Comparison of ENCODE assay signal across 9 cellular contexts in the genomic region with DNA sequence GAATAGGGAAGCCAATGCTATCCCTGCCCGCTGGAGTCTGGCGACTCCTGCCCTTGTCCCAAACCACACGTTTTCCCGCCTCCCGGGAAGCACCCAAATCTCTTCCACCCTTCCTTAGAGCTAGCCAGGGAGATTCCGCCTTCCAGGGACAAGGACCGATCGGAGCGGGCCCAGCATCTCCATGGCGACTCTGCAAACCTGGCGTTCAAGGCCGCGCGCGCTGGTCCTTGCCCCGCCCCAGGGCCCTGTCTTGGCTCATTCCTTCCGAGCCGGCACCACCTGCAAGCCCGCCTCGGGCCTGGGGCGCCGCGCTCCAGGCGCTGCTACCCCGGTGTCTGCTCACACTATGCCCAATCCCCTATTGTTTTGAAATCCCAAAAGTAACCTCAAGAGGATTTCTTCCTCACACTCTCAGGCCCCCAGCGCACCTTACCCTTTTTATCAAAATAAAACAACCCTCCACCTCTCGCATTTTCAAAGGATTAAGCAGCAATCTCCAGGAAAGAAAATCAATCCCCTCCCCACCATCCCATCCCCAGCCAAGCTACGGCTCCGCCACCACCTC. TPM values are rescaled to one million over a fixed set of nuclear protein-coding genes. Genes with fewer than 3 reads are reported as not detected.
DNase-seq lines count a peak whose midpoint lies in the region; ATAC-seq lines count a peak whose summit lies in the region.
"Had no signal": no experiment of that assay in that cellular context is flagged by ENCODE, and none has a peak within 500 bp of the region (broad histone marks: within the 10 kb centered on the region; RNA-seq: fewer than 3 reads in every experiment).

No MANE protein-coding gene starts in this region.

- CTCF ChIA-PET in activated CD4-positive, alpha-beta T cell treated with anti-CD3 and anti-CD28 coated beads, Interleukin-2, amount 10 ng/mL, durations not matched to agents 7 days and 5 days (lab: Charles Lee): no interaction called here

- H3K4me1 ChIP-seq in iPS-20b (ENCODE audit: insufficient read depth, low read length) (peaks cover 4% of the 10 kb centered on the region; the same call in 1 of the 2 replicates), stomach smooth muscle (ENCODE audit: control insufficient read depth, insufficient read depth, low read length) (peaks cover 25% of the 10 kb centered on the region)

- H3K9ac ChIP-seq in iPS-20b (ENCODE audit: low read depth, low read length) (no peak overlapping the region; the same call in 1 of the 2 replicates), stomach smooth muscle (ENCODE audit: low read length in 2 of 2) (no peak overlapping the region)

- DNase-seq in activated CD4-positive, alpha-beta T cell treated with anti-CD3 and anti-CD28 coated beads, Interleukin-2, amount 10 ng/mL, durations not matched to agents 7 days and 5 days: no peak
- DNase-seq in activated CD4-positive, alpha-beta T cell treated with anti-CD3 and anti-CD28 coated beads for 4 hours: no peak
- peak; percentile 11 to 18 for DNase-seq in activated CD4-positive, alpha-beta T cell treated with anti-CD3 and anti-CD28 coated beads, Interleukin-2, amount 50 U/mL, for 48 hours
- no peak for DNase-seq in NCI-H1048 (lab: John Stamatoyannopoulos, UW)

- H3K9me3 Mint-ChIP-seq in activated CD4-positive, alpha-beta T cell treated with anti-CD3 and anti-CD28 coated beads, Interleukin-2, amount 10 ng/mL, durations not matched to agents 7 days and 5 days: no peaks in the 10 kb centered on the region

- ATAC-seq in GM21367 (IDR thresholded peaks at IDR 0.05; ENCODE audit: unreplicated experiment) (no peak), HG02973 (IDR thresholded peaks at IDR 0.05; ENCODE audit: unreplicated experiment) (no peak)

- H3K4me1 Mint-ChIP-seq in activated CD4-positive, alpha-beta T cell treated with anti-CD3 and anti-CD28 coated beads, Interleukin-2, amount 10 ng/mL, durations not matched to agents 7 days and 5 days: peaks cover 12% of the 10 kb centered on the region

- H3K27me3 ChIP-seq in iPS-20b (ENCODE audit: insufficient read depth, low read length) (peaks cover 97% of the 10 kb centered on the region), stomach smooth muscle (ENCODE audit: control insufficient read depth in 1 of 2, insufficient read depth in 2 of 2, low read length in 2 of 2) (peaks cover 27 to 62% of the 10 kb centered on the region in 2 donors)

- peak overlapping the region; percentile 43 for H3K27ac Mint-ChIP-seq in activated CD4-positive, alpha-beta T cell treated with anti-CD3 and anti-CD28 coated beads, Interleukin-2, amount 10 ng/mL, durations not matched to agents 7 days and 5 days

- H3K36me3 ChIP-seq in iPS-20b (ENCODE audit: insufficient read depth, low read depth, low read length) (no peaks in the 10 kb centered on the region), stomach smooth muscle (ENCODE audit: control insufficient read depth in 2 of 2, insufficient read depth in 2 of 2, low read length in 2 of 2) (no peaks in the 10 kb centered on the region)

- no peaks in the 10 kb centered on the region for H3K9me3 ChIP-seq in iPS-20b (ENCODE audit: insufficient read depth, low read depth, low read length)
- H3K9me3 ChIP-seq in stomach smooth muscle (ENCODE audit: control insufficient read depth in 2 of 2, low read length in 2 of 2): no peaks in the 10 kb centered on the region

- peak overlapping the region; percentile 76 for H3K4me3 ChIP-seq in iPS-20b (ENCODE audit: low read length)
- peak overlapping the region; percentile 54 to 74 for H3K4me3 ChIP-seq in stomach smooth muscle (ENCODE audit: low read length in 2 of 2)

- peaks cover 88% of the 10 kb centered on the region for H3K27me3 Mint-ChIP-seq in activated CD4-positive, alpha-beta T cell treated with anti-CD3 and anti-CD28 coated beads, Interleukin-2, amount 10 ng/mL, durations not matched to agents 7 days and 5 days

- H3K27ac ChIP-seq in iPS-20b (ENCODE audit: low read length) (no peak overlapping the region), stomach smooth muscle (ENCODE audit: low read length) (no peak overlapping the region)

- POLR2A ChIA-PET in activated CD4-positive, alpha-beta T cell treated with anti-CD3 and anti-CD28 coated beads, Interleukin-2, amount 10 ng/mL, durations not matched to agents 7 days and 5 days (lab: Charles Lee): no interaction called here

- H3K4me3 Mint-ChIP-seq in activated CD4-positive, alpha-beta T cell treated with anti-CD3 and anti-CD28 coated beads, Interleukin-2, amount 10 ng/mL, durations not matched to agents 7 days and 5 days: peak overlapping the region; percentile 46

- no peaks in the 10 kb centered on the region for H3K36me3 Mint-ChIP-seq in activated CD4-positive, alpha-beta T cell treated with anti-CD3 and anti-CD28 coated beads, Interleukin-2, amount 10 ng/mL, durations not matched to agents 7 days and 5 days (ENCODE audit: low read depth)

RNA-seq across cellular contexts. Expression of gene SLC1A2, which starts 1.0 kb away (rescaled TPM):
- total RNA-seq in activated CD4-positive, alpha-beta T cell treated with anti-CD3 and anti-CD28 coated beads, Interleukin-2, amount 10 ng/mL, durations not matched to agents 7 days and 5 days: not detected
- total RNA-seq: lung microvascular endothelial cell had no signal

Comparison
In these comparisons a context has a peak if more than half of its experiments do, and no peak if none do; other contexts are left out.
1. DNase-seq: peak in activated CD4-positive, alpha-beta T cell treated with anti-CD3 and anti-CD28 coated beads, Interleukin-2, amount 50 U/mL, for 48 hours (2 of 2); none in activated CD4-positive, alpha-beta T cell treated with anti-CD3 and anti-CD28 coated beads, Interleukin-2, amount 10 ng/mL, durations not matched to agents 7 days and 5 days (single experiment), activated CD4-positive, alpha-beta T cell treated with anti-CD3 and anti-CD28 coated beads for 4 hours (0 of 2) and NCI-H1048 (single experiment).